ENCODE assay signal across 22 cellular contexts in genomic region chr5:122581629-122582028, GRCh38.
"Had no signal": no experiment of that assay in that cellular context is flagged by ENCODE, and none has a peak within 500 bp of the region (broad histone marks: within the 10 kb centered on the region; RNA-seq: fewer than 3 reads in every experiment).

No MANE protein-coding gene starts in this region.

- H3K4me1 ChIP-seq: body of pancreas, prostate gland, spleen, tibial nerve had no signal

- H3K9me3 Mint-ChIP-seq: activated B cell treated with CpG ODN at 0.5 μM for 24 hours; activated CD4-positive, alpha-beta T cell treated with anti-CD3 and anti-CD28 coated beads, Interleukin-2, amount 10 ng/mL, durations not matched to agents 7 days and 5 days; central memory CD8-positive, alpha-beta T cell; stimulated activated memory B cell treated with anti-CD40 and anti-IgM and Interleukin-4, amounts not matched to agents 10 μg/mL and 1 μg/mL and 100 μg/mL, for 72 hours had no signal

- H3K27me3 ChIP-seq: body of pancreas, tibial nerve had no signal

- DNase-seq: activated B cell treated with CpG ODN at 0.5 μM for 24 hours; activated CD4-positive, alpha-beta T cell treated with anti-CD3 and anti-CD28 coated beads, Interleukin-2, amount 10 ng/mL, durations not matched to agents 7 days and 5 days; activated CD8-positive, alpha-beta memory T cell treated with anti-CD3 and anti-CD28 coated beads for 24 hours; activated T-cell treated with anti-CD3 and anti-CD28 coated beads for 4 hours; amniotic stem cell; body of pancreas; effector memory CD8-positive, alpha-beta T cell; hypothalamus; immature natural killer cell; left cardiac atrium; occipital lobe; spleen; stimulated activated CD4-positive, alpha-beta T cell treated with anti-CD3 and anti-CD28 coated beads, Interleukin-1b, Interleukin-23, amount 100 ng/mL, for 48 hours had no signal

- H3K9me3 ChIP-seq: body of pancreas, prostate gland, spleen, tibial nerve had no signal

- H3K4me3 ChIP-seq: body of pancreas, lung, prostate gland, spleen, tibial nerve had no signal

- H3K36me3 ChIP-seq: prostate gland, spleen, tibial nerve had no signal

- H3K36me3 Mint-ChIP-seq: activated naive CD4-positive, alpha-beta T cell treated with anti-CD3 and anti-CD28 coated beads, Interleukin-2, amount 50 U/mL, for 24 hours; natural killer cell treated with Interleukin-12 subunit alpha and Interleukin-12 subunit beta and Interleukin-15 and Interleukin-18, amount 100 ng/mL, for 72 hours; stimulated activated memory B cell treated with anti-CD40 and anti-IgM and Interleukin-4, amounts not matched to agents 10 μg/mL and 1 μg/mL and 100 μg/mL, for 72 hours had no signal

- H3K27ac ChIP-seq: body of pancreas, prostate gland, spleen, tibial nerve had no signal

- ATAC-seq: body of pancreas; effector memory CD8-positive, alpha-beta T cell; natural killer cell treated with Interleukin-12 subunit alpha and Interleukin-12 subunit beta and Interleukin-15 and Interleukin-18, amount 100 ng/mL, for 72 hours; sciatic nerve; stimulated activated memory B cell treated with anti-CD40 and anti-IgM and Interleukin-4, amounts not matched to agents 10 μg/mL and 1 μg/mL and 100 μg/mL, for 72 hours had no signal

- H3K27me3 Mint-ChIP-seq: activated CD4-positive, alpha-beta T cell treated with anti-CD3 and anti-CD28 coated beads, Interleukin-2, amount 10 ng/mL, durations not matched to agents 7 days and 5 days; dendritic cell treated with granulocyte-macrophage colony-stimulating factor and Interleukin-4, amounts not matched to agents 40 ng/mL and 50 ng/mL, for 4 days; natural killer cell treated with Interleukin-12 subunit alpha and Interleukin-12 subunit beta and Interleukin-15 and Interleukin-18, amount 100 ng/mL, for 72 hours had no signal

- H3K27ac Mint-ChIP-seq: activated B cell treated with CpG ODN at 0.5 μM for 24 hours; activated CD4-positive, alpha-beta T cell treated with anti-CD3 and anti-CD28 coated beads, Interleukin-2, amount 10 ng/mL, durations not matched to agents 7 days and 5 days; activated naive CD4-positive, alpha-beta T cell treated with anti-CD3 and anti-CD28 coated beads, Interleukin-2, amount 50 U/mL, for 24 hours; dendritic cell treated with granulocyte-macrophage colony-stimulating factor and Interleukin-4, amounts not matched to agents 40 ng/mL and 50 ng/mL, for 4 days; effector memory CD8-positive, alpha-beta T cell; immature natural killer cell; natural killer cell treated with Interleukin-12 subunit alpha and Interleukin-12 subunit beta and Interleukin-15 and Interleukin-18, amount 100 ng/mL, for 72 hours; stimulated activated memory B cell treated with anti-CD40 and anti-IgM and Interleukin-4, amounts not matched to agents 10 μg/mL and 1 μg/mL and 100 μg/mL, for 72 hours had no signal

- H3K4me1 Mint-ChIP-seq: activated CD4-positive, alpha-beta T cell treated with anti-CD3 and anti-CD28 coated beads, Interleukin-2, amount 10 ng/mL, durations not matched to agents 7 days and 5 days; activated naive CD4-positive, alpha-beta T cell treated with anti-CD3 and anti-CD28 coated beads, Interleukin-2, amount 50 U/mL, for 24 hours; central memory CD8-positive, alpha-beta T cell; immature natural killer cell had no signal

- H3K4me3 Mint-ChIP-seq: activated B cell treated with CpG ODN at 0.5 μM for 24 hours; activated CD4-positive, alpha-beta T cell treated with anti-CD3 and anti-CD28 coated beads, Interleukin-2, amount 10 ng/mL, durations not matched to agents 7 days and 5 days; activated naive CD4-positive, alpha-beta T cell treated with anti-CD3 and anti-CD28 coated beads, Interleukin-2, amount 50 U/mL, for 24 hours; central memory CD8-positive, alpha-beta T cell; dendritic cell treated with granulocyte-macrophage colony-stimulating factor and Interleukin-4, amounts not matched to agents 40 ng/mL and 50 ng/mL, for 4 days; effector memory CD8-positive, alpha-beta T cell; immature natural killer cell; natural killer cell treated with Interleukin-12 subunit alpha and Interleukin-12 subunit beta and Interleukin-15 and Interleukin-18, amount 100 ng/mL, for 72 hours; stimulated activated memory B cell treated with anti-CD40 and anti-IgM and Interleukin-4, amounts not matched to agents 10 μg/mL and 1 μg/mL and 100 μg/mL, for 72 hours had no signal
